8 cellular contexts compared by ENCODE assay signal in the genomic region with DNA sequence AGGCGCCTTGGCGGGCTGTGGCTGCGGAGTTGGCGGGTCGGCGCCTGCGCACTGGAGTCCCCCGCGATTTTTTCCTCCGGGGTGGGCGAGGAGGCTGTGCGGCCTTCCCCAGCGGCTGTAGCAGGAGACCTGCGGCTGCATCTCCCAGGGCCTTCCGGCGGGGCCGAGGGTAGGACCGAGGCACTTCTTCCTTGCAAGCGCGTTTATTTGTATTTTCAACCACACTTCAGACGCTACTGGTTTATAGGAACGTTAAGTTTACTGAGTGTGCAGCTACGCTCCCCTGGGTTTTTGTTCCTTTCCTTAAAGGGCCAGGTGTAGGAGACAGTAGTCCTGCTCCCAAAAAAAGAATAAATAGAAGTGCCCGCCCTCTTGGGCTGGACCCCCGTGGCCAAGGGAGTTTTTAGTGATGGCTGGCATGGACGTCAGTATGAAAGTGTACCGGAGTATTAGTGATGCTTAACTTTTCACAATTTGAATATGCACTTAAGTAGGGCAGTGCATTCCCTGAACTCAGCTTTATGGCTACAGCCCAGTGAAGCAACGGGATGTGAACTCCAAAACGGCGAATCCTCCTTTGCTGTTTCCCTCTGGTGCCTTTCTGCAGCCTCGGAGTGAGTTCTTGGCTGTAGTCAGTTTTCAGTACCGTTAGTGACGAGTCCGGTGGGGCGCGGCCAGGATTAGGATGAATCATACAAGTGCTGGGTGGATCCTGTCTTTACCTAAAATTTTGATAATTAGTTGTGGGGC. TPM values are rescaled to one million over a fixed set of nuclear protein-coding genes. Genes with fewer than 3 reads are reported as not detected.
DNase-seq lines count a peak whose midpoint lies in the region; ATAC-seq and TF ChIP-seq lines count a peak whose summit lies in the region.

No MANE protein-coding gene starts in this region.

- peaks cover 26% of the 10 kb centered on the region for H3K4me1 Mint-ChIP-seq in type B pancreatic cell (ENCODE audit: unreplicated experiment)

- H3K23ac ChIP-seq in trophoblast cell (ENCODE audit: low read length): no peak overlapping the region

- TF ChIP-seq POLR2A in heart left ventricle (IDR thresholded peaks at IDR 0.05): no peak

- H2BK5ac ChIP-seq in trophoblast cell (ENCODE audit: low read depth, low read length, poor library complexity): peak overlapping the region; percentile 43

- H3K36me3 ChIP-seq in adipocyte (ENCODE audit: control insufficient read depth, insufficient read depth, low read length, severe bottlenecking): peaks cover 4% of the 10 kb centered on the region
- H3K36me3 ChIP-seq in heart left ventricle: peaks cover 0 to 9% (median 4%) of the 10 kb centered on the region in 9 donors
- peaks cover 0 to 3% of the 10 kb centered on the region in 2 experiments for H3K36me3 ChIP-seq in trophoblast cell (ENCODE audit: control insufficient read depth in 1 of 2, insufficient read depth in 2 of 2, low read length in 2 of 2)

- peaks cover 6% of the 10 kb centered on the region for H3K4me1 ChIP-seq in adipocyte (ENCODE audit: control insufficient read depth, insufficient read depth, low read length)
- H3K4me1 ChIP-seq in heart left ventricle: peaks cover 4 to 44% (median 21%) of the 10 kb centered on the region in 12 donors
- H3K4me1 ChIP-seq in trophoblast cell (ENCODE audit: control insufficient read depth in 1 of 2, insufficient read depth in 2 of 2, low read length in 2 of 2): peaks cover 0 to 3% of the 10 kb centered on the region in 2 experiments

- no peaks in the 10 kb centered on the region for H3K9me3 Mint-ChIP-seq in type B pancreatic cell

- H2BK12ac ChIP-seq in trophoblast cell (ENCODE audit: low read length): no peak overlapping the region

- H3K79me2 ChIP-seq in trophoblast cell (ENCODE audit: control insufficient read depth, insufficient read depth, low read length, poor library complexity): peaks cover 18% of the 10 kb centered on the region

- WGBS in heart left ventricle, 4 donors: 0% methylated on average over 22 to 36 of the region's 36 CpGs
- WGBS in trophoblast cell (ENCODE audit: extremely low coverage, insufficient coverage, insufficient read length): no CpG with 5 or more reads among the region's 36 CpGs

- H3K4ac ChIP-seq in trophoblast cell (ENCODE audit: low read depth, low read length): peak overlapping the region; percentile 70

- peak overlapping the region; percentile 99 for H3K4me2 ChIP-seq in trophoblast cell (ENCODE audit: low read length)

- H2AK5ac ChIP-seq in trophoblast cell (ENCODE audit: low read length): peak overlapping the region; percentile 53

- DNase-seq in EH (ENCODE audit: low read depth) (peak; percentile 85), Kasumi-1 (lab: John Stamatoyannopoulos, UW) (peak; percentile 68), SW480 (ENCODE audit: low spot score) (peak; percentile 71), adipocyte (ENCODE audit: low read depth) (peak; percentile 98), heart left ventricle (peak; percentile 74 to 98 (median 96)), trophoblast cell (peak; percentile 97 to 98), type B pancreatic cell (ENCODE audit: extremely low spot score, unreplicated experiment) (peak; percentile 98)

- TF ChIP-seq CTCF in heart left ventricle (IDR thresholded peaks at IDR 0.05) (no peak), type B pancreatic cell (conservative IDR thresholded peaks at IDR 0.05) (no peak)

- H2AFZ ChIP-seq in trophoblast cell (ENCODE audit: insufficient read depth, low read length, poor library complexity): peak overlapping the region; percentile 67

- H4K8ac ChIP-seq in trophoblast cell (ENCODE audit: low read depth, low read length): peak overlapping the region; percentile 91

- peak overlapping the region; percentile 86 for H3K14ac ChIP-seq in trophoblast cell (ENCODE audit: low read length)

- peak overlapping the region; percentile 99 for H3K9ac ChIP-seq in adipocyte (ENCODE audit: low read length)
- H3K9ac ChIP-seq in trophoblast cell (ENCODE audit: low read length): peak overlapping the region; percentile 87

- peak overlapping the region; percentile 94 for H4K12ac ChIP-seq in trophoblast cell (ENCODE audit: low read depth, low read length)

- H3K27ac ChIP-seq in heart left ventricle (peak overlapping the region; percentile 66 to 99 (median 94)), trophoblast cell (ENCODE audit: low read depth, low read length) (peak overlapping the region; percentile 95)

- ATAC-seq in GM21825 (IDR thresholded peaks at IDR 0.05; ENCODE audit: unreplicated experiment) (peak; percentile 21), heart left ventricle (peak; percentile 0 to 52 (median 36))

- peak overlapping the region; percentile 96 for H3K27ac Mint-ChIP-seq in type B pancreatic cell

- no peaks in the 10 kb centered on the region for H3K27me3 Mint-ChIP-seq in type B pancreatic cell

- H3K4me3 ChIP-seq in adipocyte (ENCODE audit: low read length) (peak overlapping the region; percentile 99), heart left ventricle (peak overlapping the region; percentile 51 to 92 (median 70)), trophoblast cell (ENCODE audit: low read depth, low read length) (peak overlapping the region; percentile 77)

- peak overlapping the region; percentile 84 for H4K91ac ChIP-seq in trophoblast cell (ENCODE audit: low read depth, low read length)

- H3K9me3 ChIP-seq in adipocyte (ENCODE audit: control insufficient read depth, low read length) (no peaks in the 10 kb centered on the region), heart left ventricle (no peaks in the 10 kb centered on the region), trophoblast cell (ENCODE audit: insufficient read depth, low read depth, low read length) (no peaks in the 10 kb centered on the region)

- H3K4me3 Mint-ChIP-seq in type B pancreatic cell: peak overlapping the region; percentile 100

- H3K36me3 Mint-ChIP-seq in type B pancreatic cell: peaks cover 14% of the 10 kb centered on the region

- peak overlapping the region; percentile 89 for H3K18ac ChIP-seq in trophoblast cell (ENCODE audit: low read length)

- H3K27me3 ChIP-seq in adipocyte (replicated peaks; ENCODE audit: control insufficient read depth, insufficient read depth, low read length) (no peaks in the 10 kb centered on the region), heart left ventricle (no peaks in the 10 kb centered on the region), trophoblast cell (ENCODE audit: insufficient read depth, low read length) (no peaks in the 10 kb centered on the region)

- intact Hi-C loops in heart left ventricle (cut with DNase I): loop anchor here in 3 of 10 donors (1.0 to 5.0 kb wide), 3 partner anchors 18 to 1592 kb away; partner anchors contain the start of genes MTRF1L (in 3 of the 3) and ZBTB2 (in 1 of the 3)

- H3K79me1 ChIP-seq in trophoblast cell (ENCODE audit: low read length): peaks cover 8% of the 10 kb centered on the region

- peak overlapping the region; percentile 58 for H2BK120ac ChIP-seq in trophoblast cell (ENCODE audit: insufficient read depth, low read length, poor library complexity)

RNA-seq across cellular contexts. Expression of gene FBXO5, which starts 1.0 kb away (rescaled TPM):
- total RNA-seq in heart left ventricle: 1 to 10 TPM; 1.1 to 5.1 (median 2.1) TPM
- 1 to 10 TPM in 1 of 2 donors, under 1 TPM in 1; 0.65 to 1.7 TPM for polyA plus RNA-seq in heart left ventricle
- polyA plus RNA-seq in trophoblast cell (2013): 15.0 and 15.4 TPM in 2 replicates
- 10.7 and 29.6 TPM in 2 replicates for total RNA-seq in type B pancreatic cell (ENCODE audit: low replicate concordance)

RNA-seq across cellular contexts. Expression of gene MTRF1L, which starts 18.7 kb away (rescaled TPM):
- 10 to 100 TPM; 17.0 to 33.0 (median 22.7) TPM for total RNA-seq in heart left ventricle
- polyA plus RNA-seq in heart left ventricle: 10 to 100 TPM; 14.8 to 24.3 TPM
- polyA plus RNA-seq in trophoblast cell (2013): 13.4 and 13.6 TPM in 2 replicates
- 17.3 and 18.8 TPM in 2 replicates for total RNA-seq in type B pancreatic cell (ENCODE audit: low replicate concordance)

Comparison
In these comparisons a context has a peak if more than half of its experiments do, and no peak if none do; other contexts are left out.
1. Peak in every context shown above with its lines: DNase-seq, ATAC-seq, H3K4me3 ChIP-seq and H3K27ac ChIP-seq.